ENCODE assay signal across 8 cellular contexts in genomic region chr9:127423591-127423933, GRCh38. TPM values are rescaled to one million over a fixed set of nuclear protein-coding genes. Genes with fewer than 3 reads are reported as not detected.
DNase-seq lines count a peak whose midpoint lies in the region; ATAC-seq lines count a peak whose summit lies in the region.

No MANE protein-coding gene starts in this region.

- H3K27ac ChIP-seq in substantia nigra (ENCODE audit: low read depth, low read length, poor library complexity, severe bottlenecking): peak overlapping the region; percentile 94

- peaks cover 28% of the 10 kb centered on the region for H3K4me1 Mint-ChIP-seq in activated T-helper 17 cell treated with anti-CD3 and anti-CD28 coated beads, Interleukin-2, amount 50 U/mL, for 72 hours

- DNase-seq in DMS153 treated with DMSO at 0.1 percent for 48 hours (lab: John Stamatoyannopoulos, UW; ENCODE audit: unreplicated experiment): peak; percentile 22
- no peak for DNase-seq in DMS153 (lab: John Stamatoyannopoulos, UW)
- no peak for DNase-seq in substantia nigra (lab: John Stamatoyannopoulos, UW)
- DNase-seq in NCI-H510A treated with DMSO at 0.1 percent for 48 hours (lab: John Stamatoyannopoulos, UW): no peak
- DNase-seq in NCI-H524 (lab: John Stamatoyannopoulos, UW): no peak
- no peak for DNase-seq in NCI-H146 treated with DMSO at 0.1 percent for 48 hours (lab: John Stamatoyannopoulos, UW; ENCODE audit: unreplicated experiment)

- peak overlapping the region; percentile 99 for H3K4me3 ChIP-seq in iPS-18c (ENCODE audit: insufficient read depth, low read depth, low read length)

- H3K9me3 Mint-ChIP-seq in activated T-helper 17 cell treated with anti-CD3 and anti-CD28 coated beads, Interleukin-2, amount 50 U/mL, for 72 hours: no peaks in the 10 kb centered on the region

- H3K27ac Mint-ChIP-seq in activated T-helper 17 cell treated with anti-CD3 and anti-CD28 coated beads, Interleukin-2, amount 50 U/mL, for 72 hours: peak overlapping the region; percentile 96

- no peak for ATAC-seq in activated T-helper 17 cell treated with anti-CD3 and anti-CD28 coated beads, Interleukin-2, amount 50 U/mL, for 72 hours (replicated peaks)

- no peaks in the 10 kb centered on the region for H3K9me3 ChIP-seq in iPS-18c (ENCODE audit: control insufficient read depth, insufficient read depth, low read length)

- peaks cover 48% of the 10 kb centered on the region for H3K36me3 Mint-ChIP-seq in activated T-helper 17 cell treated with anti-CD3 and anti-CD28 coated beads, Interleukin-2, amount 50 U/mL, for 72 hours (ENCODE audit: low read depth)

- H3K4me3 Mint-ChIP-seq in activated T-helper 17 cell treated with anti-CD3 and anti-CD28 coated beads, Interleukin-2, amount 50 U/mL, for 72 hours: peak overlapping the region; percentile 100

- H3K27me3 Mint-ChIP-seq in activated T-helper 17 cell treated with anti-CD3 and anti-CD28 coated beads, Interleukin-2, amount 50 U/mL, for 72 hours: no peaks in the 10 kb centered on the region

RNA-seq across cellular contexts. Expression of gene ZNF79, which starts 0.6 kb away (rescaled TPM):
- total RNA-seq in activated T-helper 17 cell treated with anti-CD3 and anti-CD28 coated beads, Interleukin-2, amount 50 U/mL, for 72 hours: 10 to 100 TPM; 10.1 to 11.3 TPM

RNA-seq across cellular contexts. Expression of gene SLC2A8, which starts 26.6 kb away (rescaled TPM):
- 1 to 10 TPM; 3.0 TPM for total RNA-seq in activated T-helper 17 cell treated with anti-CD3 and anti-CD28 coated beads, Interleukin-2, amount 50 U/mL, for 72 hours

RNA-seq across cellular contexts. Expression of gene RPL12, which starts 27.6 kb away (rescaled TPM):
- 1,000 to 10,000 TPM; 1,178 to 1,829 TPM for total RNA-seq in activated T-helper 17 cell treated with anti-CD3 and anti-CD28 coated beads, Interleukin-2, amount 50 U/mL, for 72 hours

RNA-seq across cellular contexts. Expression of gene LRSAM1, which starts 27.7 kb away (rescaled TPM):
- total RNA-seq in activated T-helper 17 cell treated with anti-CD3 and anti-CD28 coated beads, Interleukin-2, amount 50 U/mL, for 72 hours: 10 to 100 TPM; 22.0 to 33.5 TPM
